32 cellular contexts compared by ENCODE assay signal in genomic region chr15:71566226-71566625, GRCh38.
"Had no signal": no experiment of that assay in that cellular context is flagged by ENCODE, and none has a peak within 500 bp of the region (broad histone marks: within the 10 kb centered on the region; RNA-seq: fewer than 3 reads in every experiment).

No MANE protein-coding gene starts in this region.

- ATAC-seq: activated CD4-positive, alpha-beta T cell treated with anti-CD3 and anti-CD28 coated beads for 36 hours; activated CD8-positive, alpha-beta memory T cell treated with anti-CD3 and anti-CD28 coated beads, Interleukin-2, amount 10 ng/mL, durations not matched to agents 7 days and 5 days; activated CD8-positive, alpha-beta T cell treated with anti-CD3 and anti-CD28 coated beads, Interleukin-2, amount 10 ng/mL, durations not matched to agents 7 days and 5 days; activated naive CD4-positive, alpha-beta T cell treated with anti-CD3 and anti-CD28 coated beads, Interleukin-2, amount 50 U/mL, for 72 hours; activated T-cell treated with anti-CD3 and anti-CD28 coated beads, Interleukin-2, amount 50 U/mL, for 72 hours; gastroesophageal sphincter; T-helper 17 cell had no signal

- H3K9me3 ChIP-seq: esophagus muscularis mucosa, gastroesophageal sphincter, heart right ventricle had no signal

- H3K27ac ChIP-seq: brain microvascular endothelial cell, coronary artery, esophagus muscularis mucosa, gastroesophageal sphincter had no signal

- H3K4me3 ChIP-seq: coronary artery, dorsolateral prefrontal cortex, esophagus muscularis mucosa, gastroesophageal sphincter, heart right ventricle had no signal

- H3K27me3 ChIP-seq: brain microvascular endothelial cell, esophagus muscularis mucosa, gastroesophageal sphincter, heart right ventricle had no signal

- H3K4me1 ChIP-seq: gastroesophageal sphincter had no signal

- DNase-seq: activated CD4-positive, alpha-beta memory T cell treated with anti-CD3 and anti-CD28 coated beads for 36 hours; activated CD4-positive, alpha-beta T cell treated with anti-CD3 and anti-CD28 coated beads for 36 hours; activated CD4-positive, alpha-beta T cell treated with anti-CD3 and anti-CD28 coated beads, Interleukin-2, amount 10 ng/mL, durations not matched to agents 24 days and 14 days; activated CD4-positive, CD25-positive, alpha-beta regulatory T cell; activated CD4-positive, CD25-positive, alpha-beta regulatory T cell treated with anti-CD3 and anti-CD28 coated beads, Interleukin-2, amount 50 U/mL, for 72 hours; activated CD8-positive, alpha-beta memory T cell treated with anti-CD3 and anti-CD28 coated beads, Interleukin-2, amount 10 ng/mL, durations not matched to agents 7 days and 5 days; activated CD8-positive, alpha-beta memory T cell treated with anti-CD3 and anti-CD28 coated beads, Interleukin-2, amount 50 U/mL, for 4 hours; activated CD8-positive, alpha-beta T cell treated with anti-CD3 and anti-CD28 coated beads, Interleukin-2, amount 10 ng/mL, durations not matched to agents 7 days and 5 days; activated gamma-delta T cell; activated naive CD4-positive, alpha-beta T cell; activated naive CD4-positive, alpha-beta T cell treated with anti-CD3 and anti-CD28 coated beads, Interleukin-2, amount 10 ng/mL, durations not matched to agents 7 days and 5 days; activated naive CD8-positive, alpha-beta T cell treated with anti-CD3 and anti-CD28 coated beads, Interleukin-2, amount 10 ng/mL, durations not matched to agents 7 days and 5 days; activated T-cell treated with anti-CD3 and anti-CD28 coated beads for 4 hours; activated T-cell treated with anti-CD3 and anti-CD28 coated beads, Interleukin-2, amount 50 U/mL, for 24 hours; activated T-cell treated with anti-CD3 and anti-CD28 coated beads, Interleukin-2, amount 50 U/mL, for 72 hours; amniotic stem cell; anterior cingulate cortex; brain microvascular endothelial cell; dorsolateral prefrontal cortex; effector memory CD4-positive, alpha-beta T cell; endodermal cell; foreskin melanocyte; heart right ventricle; T-helper 1 cell; T-helper 17 cell; T1000 had no signal

- H3K36me3 ChIP-seq: brain microvascular endothelial cell, esophagus muscularis mucosa, gastroesophageal sphincter, heart right ventricle had no signal

- FAIRE-seq: astrocyte, bronchial epithelial cell had no signal
